Comparison of ENCODE assay signal across 1 cellular context in the genomic region with DNA sequence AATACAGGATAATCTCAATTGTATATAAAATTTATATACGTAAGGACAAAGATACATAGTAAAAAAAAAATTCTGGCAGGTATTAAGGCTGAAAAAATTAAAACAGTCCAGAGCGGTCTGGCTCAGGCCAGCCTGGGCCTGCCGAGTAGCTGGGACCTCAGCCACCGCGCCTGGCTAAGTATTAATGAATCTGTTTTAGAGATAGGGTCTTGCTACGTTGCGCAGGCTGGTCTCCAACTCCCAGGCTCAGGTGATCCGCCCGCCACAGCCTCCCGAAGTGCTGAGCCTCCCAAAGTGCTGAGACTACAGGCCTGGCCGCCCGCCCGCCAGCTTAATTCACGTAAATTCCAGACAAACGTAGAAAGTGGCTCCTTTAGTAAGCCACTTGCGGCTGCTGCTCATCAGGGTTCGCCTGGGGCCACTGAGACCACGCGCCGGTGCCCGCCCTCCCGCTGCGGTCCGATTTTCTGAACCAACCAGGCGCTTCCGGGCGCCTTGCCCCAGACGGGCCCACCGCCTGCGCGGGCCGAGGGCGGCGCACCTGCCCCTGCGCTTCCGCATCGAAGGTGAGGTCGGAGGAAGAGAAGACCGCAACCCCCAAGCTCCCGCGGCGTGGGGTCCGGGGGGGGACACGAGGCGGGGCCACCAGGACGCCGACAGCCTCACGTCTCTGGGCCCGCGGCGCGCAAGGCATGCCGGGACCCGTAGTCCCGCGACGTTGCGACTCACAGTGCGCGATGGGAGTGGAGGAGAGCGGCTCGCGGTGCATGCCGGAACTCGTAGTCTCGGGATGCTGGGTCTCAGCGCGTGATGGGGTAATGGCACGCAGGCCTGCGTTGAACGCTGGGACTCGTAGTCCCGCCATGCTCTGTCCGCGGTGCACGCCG.
TF ChIP-seq lines count a peak whose summit lies in the region.

No MANE protein-coding gene starts in this region.

TF ChIP-seq in K562, 482 proteins besides CTCF, POLR2A, EP300 and RAD21 (continued from another document and continues in another):
- TF ChIP-seq SPI1 (IDR thresholded peaks at IDR 0.05; ENCODE audit: borderline replicate concordance, low read depth, low read length): peak; percentile 23; the same call in 1 of the 2 replicates
- TF ChIP-seq ZNF512 (tag; IDR thresholded peaks at IDR 0.05): no peak
- TF ChIP-seq RNF2 (IDR thresholded peaks at IDR 0.05): peak; percentile 61; the same call in 1 of the 2 replicates
- no peak for TF ChIP-seq POLR2AphosphoS2 (IDR thresholded peaks at IDR 0.05; ENCODE audit: low read length)
- TF ChIP-seq RBFOX2 (IDR thresholded peaks at IDR 0.05; ENCODE audit: low read depth, low read length): peak; percentile 90
- TF ChIP-seq BDP1 (IDR thresholded peaks at IDR 0.05; ENCODE audit: insufficient read depth, insufficient read length): no peak
- TF ChIP-seq PREB (CRISPR knock-in tag; IDR thresholded peaks at IDR 0.05): no peak
- TF ChIP-seq FOXJ2 (tag; IDR thresholded peaks at IDR 0.05): peak; percentile 14; the same call in 1 of the 2 replicates
- no peak for TF ChIP-seq NR1H2 (CRISPR knock-in tag; IDR thresholded peaks at IDR 0.05)
- no peak; the same call in 1 of the 2 replicates for TF ChIP-seq BACH1 (tag; IDR thresholded peaks at IDR 0.05)
- TF ChIP-seq ZNF780A (CRISPR knock-in tag; IDR thresholded peaks at IDR 0.05): no peak
- TF ChIP-seq THAP7 (CRISPR knock-in tag; IDR thresholded peaks at IDR 0.05): no peak
- no peak for TF ChIP-seq ZNF445 (CRISPR knock-in tag; IDR thresholded peaks at IDR 0.05; ENCODE audit: low read depth)
- no peak for TF ChIP-seq ZNF655 (CRISPR knock-in tag; IDR thresholded peaks at IDR 0.05)
- TF ChIP-seq ETS1 (conservative IDR thresholded peaks at IDR 0.05; ENCODE audit: control insufficient read depth, low read depth, low read length): peak; percentile 98; the same call in 1 of the 2 replicates
- TF ChIP-seq MECOM (CRISPR knock-in tag; IDR thresholded peaks at IDR 0.05): no peak
- 0 out of 2 replicates have a peak, but pooled peaks have one; percentile 51 for TF ChIP-seq PHF21A (IDR thresholded peaks at IDR 0.05; ENCODE audit: borderline replicate concordance, low read depth)
- TF ChIP-seq NFYB (IDR thresholded peaks at IDR 0.05; ENCODE audit: extremely low read depth, insufficient read length): no peak
- no peak for TF ChIP-seq HSF4 (CRISPR knock-in tag; IDR thresholded peaks at IDR 0.05; ENCODE audit: borderline replicate concordance)
- no peak; the same call in 1 of the 2 replicates for TF ChIP-seq ZNF644 (tag; IDR thresholded peaks at IDR 0.05; ENCODE audit: low read depth)
- no peak for TF ChIP-seq WHSC1 (IDR thresholded peaks at IDR 0.05; ENCODE audit: low read length)
- no peak for TF ChIP-seq CBX8 (IDR thresholded peaks at IDR 0.05; ENCODE audit: borderline replicate concordance, extremely low read depth, low read depth, low read length, poor library complexity, severe bottlenecking)
- no peak for TF ChIP-seq CHD7 (IDR thresholded peaks at IDR 0.05; ENCODE audit: low read depth, low read length)
- TF ChIP-seq CBFA2T3 (IDR thresholded peaks at IDR 0.05): no peak
- peak; percentile 52; the same call in 1 of the 2 replicates for TF ChIP-seq ZNF197 (CRISPR knock-in tag; IDR thresholded peaks at IDR 0.05; ENCODE audit: low read depth)
- 0 out of 2 replicates have a peak, but pooled peaks have one; percentile 27 for TF ChIP-seq KLF16 (IDR thresholded peaks at IDR 0.05)
- 0 out of 2 replicates have a peak, but pooled peaks have one; percentile 2 for TF ChIP-seq ARID4B (CRISPR knock-in tag; IDR thresholded peaks at IDR 0.05)
- peak; percentile 66 for TF ChIP-seq MYC (IDR thresholded peaks at IDR 0.05; ENCODE audit: low read depth, low read length)
- TF ChIP-seq MYC (CRISPR knock-in tag; IDR thresholded peaks at IDR 0.05; ENCODE audit: borderline replicate concordance, low read depth): no peak
